1 cellular context compared by ENCODE assay signal in genomic region chr9:98067184-98067583, GRCh38.
A peak's percentile ranks its signal among the peaks of the same experiment; 100 is the strongest.
TF ChIP-seq lines count a peak whose summit lies in the region.

No MANE protein-coding gene starts in this region.

TF ChIP-seq in K562, 482 proteins besides CTCF, POLR2A, EP300 and RAD21 (continued from another document):
- TF ChIP-seq YY1 (IDR thresholded peaks at IDR 0.05; ENCODE audit: borderline replicate concordance in 1 of 3, control insufficient read depth in 1 of 3, extremely low read depth in 1 of 3, insufficient read depth in 3 of 3, insufficient read length in 1 of 3, insufficient replicate concordance in 2 of 3, low read depth in 1 of 3, low read length in 2 of 3) (peak in 1 of 3 experiments; percentile 50), ZNF780A (CRISPR knock-in tag; IDR thresholded peaks at IDR 0.05) (no peak), ZBTB5 (IDR thresholded peaks at IDR 0.05) (no peak), ZBTB33 (CRISPR knock-in tag; IDR thresholded peaks at IDR 0.05) (peak; percentile 64; the same call in 1 of the 2 replicates), ZBTB8A (IDR thresholded peaks at IDR 0.05; ENCODE audit: partially characterized antibody) (no peak)
TF ChIP-seq in K562: peak in this region for 3.
